1 cellular context compared by ENCODE assay signal in the genomic region with DNA sequence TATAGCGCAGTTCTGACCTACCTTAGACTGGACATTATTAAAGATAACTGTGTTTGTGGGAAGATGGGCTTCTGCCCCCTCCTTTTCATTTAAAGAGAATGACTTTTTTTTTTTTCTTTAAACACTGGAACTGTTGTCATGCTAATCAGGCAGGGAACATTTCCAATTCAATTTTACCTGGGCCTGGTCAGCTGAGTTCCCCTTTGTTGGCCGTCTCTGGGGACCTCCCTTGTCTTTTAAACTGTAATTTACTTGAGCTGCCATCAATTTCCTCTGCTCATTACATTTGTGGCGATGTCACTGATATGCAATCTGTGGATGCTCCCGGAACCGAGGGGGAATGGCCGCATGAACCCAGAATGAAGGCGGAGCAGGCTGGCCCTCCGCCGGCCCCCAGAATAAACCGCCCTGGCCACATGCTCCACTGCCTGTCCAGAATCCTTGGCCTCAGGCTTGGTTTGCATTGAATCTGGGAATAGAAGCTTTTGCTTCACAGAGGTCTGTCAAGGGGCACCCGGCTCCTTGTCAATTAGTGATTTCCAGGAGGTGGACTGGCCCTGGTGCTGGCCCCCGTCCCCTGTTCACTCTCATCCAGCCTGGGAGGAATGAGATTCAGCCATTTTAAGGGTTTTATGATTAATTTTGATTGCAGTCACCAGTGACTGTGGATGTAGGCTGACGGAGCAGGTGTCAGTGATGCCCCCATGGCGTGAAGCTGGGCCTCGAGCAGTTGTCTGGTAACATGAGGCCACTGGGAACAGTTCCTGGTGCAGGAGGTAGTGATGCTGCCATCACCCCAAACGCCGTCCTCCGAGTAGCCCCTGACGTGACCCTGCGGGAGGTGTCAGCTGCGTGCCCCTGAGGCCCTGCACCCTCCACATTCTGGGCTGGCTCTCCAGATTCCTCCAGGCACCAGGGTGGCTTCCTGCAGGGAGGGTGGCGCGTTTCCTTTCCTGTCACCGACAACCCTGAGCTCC.
TF ChIP-seq lines count a peak whose summit lies in the region.

No MANE protein-coding gene starts in this region.

TF ChIP-seq in GM23338, 12 proteins besides CTCF, POLR2A, EP300 and RAD21 (continued from another document):
- TF ChIP-seq, protein P1, sequence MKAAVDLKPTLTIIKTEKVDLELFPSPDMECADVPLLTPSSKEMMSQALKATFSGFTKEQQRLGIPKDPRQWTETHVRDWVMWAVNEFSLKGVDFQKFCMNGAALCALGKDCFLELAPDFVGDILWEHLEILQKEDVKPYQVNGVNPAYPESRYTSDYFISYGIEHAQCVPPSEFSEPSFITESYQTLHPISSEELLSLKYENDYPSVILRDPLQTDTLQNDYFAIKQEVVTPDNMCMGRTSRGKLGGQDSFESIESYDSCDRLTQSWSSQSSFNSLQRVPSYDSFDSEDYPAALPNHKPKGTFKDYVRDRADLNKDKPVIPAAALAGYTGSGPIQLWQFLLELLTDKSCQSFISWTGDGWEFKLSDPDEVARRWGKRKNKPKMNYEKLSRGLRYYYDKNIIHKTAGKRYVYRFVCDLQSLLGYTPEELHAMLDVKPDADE (IDR thresholded peaks at IDR 0.05), result no peak
TF ChIP-seq in GM23338: peak in this region for 0.
